Comparison of ENCODE assay signal across 8 cellular contexts in genomic region chr5:138725153-138725884, GRCh38. TPM values are rescaled to one million over a fixed set of nuclear protein-coding genes. Genes with fewer than 3 reads are reported as not detected.
DNase-seq lines count a peak whose midpoint lies in the region; ATAC-seq and TF ChIP-seq lines count a peak whose summit lies in the region.

No MANE protein-coding gene starts in this region.

- no peak overlapping the region for H3K27ac Mint-ChIP-seq in activated CD8-positive, alpha-beta T cell treated with anti-CD3 and anti-CD28 coated beads, Interleukin-2, amount 10 ng/mL, durations not matched to agents 7 days and 5 days

- peak overlapping the region; percentile 4 for H2AFZ ChIP-seq in hepatocyte

- intact Hi-C loops in gastrocnemius medialis (cut with DNase I; ENCODE audit: low total_unique reads) = loop anchor here (1.0 kb wide), 1 partner anchor 146 kb away; no protein-coding TSS in a partner anchor

- H3K4me2 ChIP-seq in hepatocyte = peak overlapping the region; percentile 26

- H3K36me3 ChIP-seq in hepatocyte (replicated peaks; ENCODE audit: insufficient read depth, low read depth) = no peaks in the 10 kb centered on the region
- H3K36me3 ChIP-seq in gastrocnemius medialis = no peaks in the 10 kb centered on the region

- H3K9me3 ChIP-seq in hepatocyte (ENCODE audit: low read depth) = no peaks in the 10 kb centered on the region
- H3K9me3 ChIP-seq in gastrocnemius medialis = no peaks in the 10 kb centered on the region

- TF ChIP-seq POLR2A in gastrocnemius medialis (IDR thresholded peaks at IDR 0.05) = no peak

- in situ Hi-C loops in gastrocnemius medialis (cut with MboI; ENCODE audit: low sequenced_read_pairs in 4 of 4) = no loop called here

- peaks cover 53% of the 10 kb centered on the region for H3K27me3 Mint-ChIP-seq in activated CD8-positive, alpha-beta T cell treated with anti-CD3 and anti-CD28 coated beads, Interleukin-2, amount 10 ng/mL, durations not matched to agents 7 days and 5 days (ENCODE audit: low read depth)

- H3K4me1 ChIP-seq in hepatocyte (ENCODE audit: insufficient read depth) (peaks cover 21% of the 10 kb centered on the region), gastrocnemius medialis (peaks cover 24 to 37% of the 10 kb centered on the region in 2 donors)

- no peaks in the 10 kb centered on the region for H3K9me3 Mint-ChIP-seq in activated CD8-positive, alpha-beta T cell treated with anti-CD3 and anti-CD28 coated beads, Interleukin-2, amount 10 ng/mL, durations not matched to agents 7 days and 5 days (ENCODE audit: insufficient read depth)

- TF ChIP-seq CTCF in hepatocyte (IDR thresholded peaks at IDR 0.05; ENCODE audit: poor library complexity) (peak; percentile 44), gastrocnemius medialis (IDR thresholded peaks at IDR 0.05 in 4 of 5, conservative IDR thresholded peaks at IDR 0.05 in 1 of 5) (peak in 1 of 5 experiments; percentile 33)

- WGBS in hepatocyte (ENCODE audit: low lambda C conversion rate, missing lambda C conversion rate) = 43% methylated on average over 13 of the region's 13 CpGs

- no peaks in the 10 kb centered on the region for H3K27me3 ChIP-seq in hepatocyte
- no peaks in the 10 kb centered on the region for H3K27me3 ChIP-seq in gastrocnemius medialis

- peak; percentile 67 for DNase-seq in DMS 273 treated with DMSO at 0.1 percent for 48 hours (lab: John Stamatoyannopoulos, UW)
- peak; percentile 11 for DNase-seq in NAMALWA (ENCODE audit: low spot score)
- no peak for DNase-seq in activated CD8-positive, alpha-beta T cell treated with anti-CD3 and anti-CD28 coated beads, Interleukin-2, amount 10 ng/mL, durations not matched to agents 7 days and 5 days
- peak; percentile 77 for DNase-seq in hepatocyte (ENCODE audit: low spot score)
- peak; percentile 19 to 66 for DNase-seq in gastrocnemius medialis
- DNase-seq in SHP77 treated with DMSO at 0.1 percent for 48 hours (lab: John Stamatoyannopoulos, UW) = no peak

- CTCF ChIA-PET in activated CD8-positive, alpha-beta T cell treated with anti-CD3 and anti-CD28 coated beads, Interleukin-2, amount 10 ng/mL, durations not matched to agents 7 days and 5 days (lab: Charles Lee) = interaction anchor here (1.3 to 1.7 kb wide), 2 partner anchors 14 to 99 kb away, joined by 4 read pairs; no protein-coding TSS in a partner anchor

- peak overlapping the region; percentile 85 for H3K27ac ChIP-seq in hepatocyte
- H3K27ac ChIP-seq in gastrocnemius medialis = peak overlapping the region; percentile 14 to 65 (median 38)

- H3K9me2 ChIP-seq in hepatocyte (replicated peaks; ENCODE audit: insufficient read depth) = no peaks in the 10 kb centered on the region

- no peaks in the 10 kb centered on the region for H3K79me2 ChIP-seq in hepatocyte

- H3K4me3 ChIP-seq in hepatocyte (no peak overlapping the region), gastrocnemius medialis (no peak overlapping the region)

- peak; percentile 54 for ATAC-seq in activated CD8-positive, alpha-beta T cell treated with anti-CD3 and anti-CD28 coated beads, Interleukin-2, amount 10 ng/mL, durations not matched to agents 7 days and 5 days
- ATAC-seq in gastrocnemius medialis (peak; percentile 69 to 84), HG03139 (IDR thresholded peaks at IDR 0.05; ENCODE audit: unreplicated experiment) (no peak), GM21381 (IDR thresholded peaks at IDR 0.05; ENCODE audit: unreplicated experiment) (no peak)

- peaks cover 28% of the 10 kb centered on the region for H3K4me1 Mint-ChIP-seq in activated CD8-positive, alpha-beta T cell treated with anti-CD3 and anti-CD28 coated beads, Interleukin-2, amount 10 ng/mL, durations not matched to agents 7 days and 5 days (ENCODE audit: low read depth)

- no peak overlapping the region for H3K4me3 Mint-ChIP-seq in activated CD8-positive, alpha-beta T cell treated with anti-CD3 and anti-CD28 coated beads, Interleukin-2, amount 10 ng/mL, durations not matched to agents 7 days and 5 days

- H4K20me1 ChIP-seq in hepatocyte (ENCODE audit: insufficient read depth, poor library complexity, severe bottlenecking) = no peaks in the 10 kb centered on the region

- H3K36me3 Mint-ChIP-seq in activated CD8-positive, alpha-beta T cell treated with anti-CD3 and anti-CD28 coated beads, Interleukin-2, amount 10 ng/mL, durations not matched to agents 7 days and 5 days (ENCODE audit: low read depth) = no peaks in the 10 kb centered on the region

- POLR2A ChIA-PET in activated CD8-positive, alpha-beta T cell treated with anti-CD3 and anti-CD28 coated beads, Interleukin-2, amount 10 ng/mL, durations not matched to agents 7 days and 5 days (lab: Charles Lee) = no interaction called here

RNA-seq across cellular contexts. Expression of gene CTNNA1, which starts 27.9 kb away (rescaled TPM):
- total RNA-seq in activated CD8-positive, alpha-beta T cell treated with anti-CD3 and anti-CD28 coated beads, Interleukin-2, amount 10 ng/mL, durations not matched to agents 7 days and 5 days = 10 to 100 TPM; 22.4 to 22.9 TPM
- total RNA-seq in hepatocyte (335 and 349 TPM in 2 replicates), gastrocnemius medialis (100 to 1,000 TPM in 3 of 4 donors, 10 to 100 TPM in 1; 92.6 to 164 (median 114) TPM)
- polyA plus RNA-seq in hepatocyte = 134 and 152 TPM in 2 replicates

Comparison
In these comparisons a context has a peak if more than half of its experiments do, and no peak if none do; other contexts are left out.
1. DNase-seq: peak in DMS 273 treated with DMSO at 0.1 percent for 48 hours (single experiment), NAMALWA (single experiment), hepatocyte (single experiment) and gastrocnemius medialis (2 of 2); none in activated CD8-positive, alpha-beta T cell treated with anti-CD3 and anti-CD28 coated beads, Interleukin-2, amount 10 ng/mL, durations not matched to agents 7 days and 5 days (single experiment) and SHP77 treated with DMSO at 0.1 percent for 48 hours (single experiment).
2. ATAC-seq: peak in activated CD8-positive, alpha-beta T cell treated with anti-CD3 and anti-CD28 coated beads, Interleukin-2, amount 10 ng/mL, durations not matched to agents 7 days and 5 days (single experiment) and gastrocnemius medialis (2 of 2); none in HG03139 (single experiment) and GM21381 (single experiment).